In genomic region chr1:184299796-184300195, GRCh38 we compare ENCODE assay signal across 13 cellular contexts.
"Had no signal": no experiment of that assay in that cellular context is flagged by ENCODE, and none has a peak within 500 bp of the region (broad histone marks: within the 10 kb centered on the region; RNA-seq: fewer than 3 reads in every experiment).

No MANE protein-coding gene starts in this region.

- H3K9me3 ChIP-seq: thyroid gland, uterus had no signal

- H3K27me3 Mint-ChIP-seq: activated B cell treated with CpG ODN at 0.5 μM for 24 hours had no signal

- H3K4me3 ChIP-seq: hepatocyte, neural progenitor cell, right atrium auricular region, thyroid gland, uterus had no signal

- ATAC-seq: activated naive CD8-positive, alpha-beta T cell treated with anti-CD3 and anti-CD28 coated beads, Interleukin-2, amount 50 U/mL, for 24 hours; stimulated activated effector memory CD8-positive, alpha-beta T cell treated with anti-CD3 and anti-CD28 coated beads, Interleukin-12 subunit alpha, Interleukin-12 subunit beta, amount 100 ng/mL, for 72 hours had no signal

- H3K27me3 ChIP-seq: hepatocyte, neural progenitor cell, right atrium auricular region, thyroid gland, uterus had no signal

- H3K4me1 ChIP-seq: uterus had no signal

- DNase-seq: activated B cell treated with CpG ODN at 0.5 μM for 24 hours; activated CD4-positive, alpha-beta T cell treated with anti-CD3 and anti-CD28 coated beads, Interleukin-2, amount 10 ng/mL, durations not matched to agents 24 days and 14 days; activated naive CD4-positive, alpha-beta T cell treated with Interleukin-2 at 50 U/mL for 16 hours; activated naive CD8-positive, alpha-beta T cell treated with anti-CD3 and anti-CD28 coated beads, Interleukin-2, amount 50 U/mL, for 24 hours; cortex of kidney; effector memory CD4-positive, alpha-beta T cell; thyroid gland; uterus had no signal

- H3K4me2 ChIP-seq: hepatocyte had no signal

- H3K27ac ChIP-seq: epithelial cell of prostate, hepatocyte, thyroid gland had no signal

- H3K4me3 Mint-ChIP-seq: activated B cell treated with CpG ODN at 0.5 μM for 24 hours; activated CD4-positive, alpha-beta T cell treated with anti-CD3 and anti-CD28 coated beads, Interleukin-2, amount 10 ng/mL, durations not matched to agents 24 days and 14 days; activated naive CD8-positive, alpha-beta T cell treated with anti-CD3 and anti-CD28 coated beads, Interleukin-2, amount 50 U/mL, for 24 hours; neural progenitor cell; stimulated activated effector memory CD8-positive, alpha-beta T cell treated with anti-CD3 and anti-CD28 coated beads, Interleukin-12 subunit alpha, Interleukin-12 subunit beta, amount 100 ng/mL, for 72 hours had no signal

- H3K36me3 Mint-ChIP-seq: neural progenitor cell; stimulated activated effector memory CD8-positive, alpha-beta T cell treated with anti-CD3 and anti-CD28 coated beads, Interleukin-12 subunit alpha, Interleukin-12 subunit beta, amount 100 ng/mL, for 72 hours had no signal

- H2AFZ ChIP-seq: hepatocyte, neural progenitor cell had no signal

- H3K9me3 Mint-ChIP-seq: activated CD4-positive, alpha-beta T cell treated with anti-CD3 and anti-CD28 coated beads, Interleukin-2, amount 10 ng/mL, durations not matched to agents 24 days and 14 days had no signal

- H3K36me3 ChIP-seq: neural progenitor cell, right atrium auricular region, thyroid gland, uterus had no signal

- H3K4me1 Mint-ChIP-seq: activated B cell treated with CpG ODN at 0.5 μM for 24 hours; activated CD4-positive, alpha-beta T cell treated with anti-CD3 and anti-CD28 coated beads, Interleukin-2, amount 10 ng/mL, durations not matched to agents 24 days and 14 days; activated naive CD8-positive, alpha-beta T cell treated with anti-CD3 and anti-CD28 coated beads, Interleukin-2, amount 50 U/mL, for 24 hours; stimulated activated effector memory CD8-positive, alpha-beta T cell treated with anti-CD3 and anti-CD28 coated beads, Interleukin-12 subunit alpha, Interleukin-12 subunit beta, amount 100 ng/mL, for 72 hours had no signal

- H3K27ac Mint-ChIP-seq: activated B cell treated with CpG ODN at 0.5 μM for 24 hours; activated CD4-positive, alpha-beta T cell treated with anti-CD3 and anti-CD28 coated beads, Interleukin-2, amount 10 ng/mL, durations not matched to agents 24 days and 14 days; activated naive CD8-positive, alpha-beta T cell treated with anti-CD3 and anti-CD28 coated beads, Interleukin-2, amount 50 U/mL, for 24 hours; neural progenitor cell; stimulated activated effector memory CD8-positive, alpha-beta T cell treated with anti-CD3 and anti-CD28 coated beads, Interleukin-12 subunit alpha, Interleukin-12 subunit beta, amount 100 ng/mL, for 72 hours had no signal

- H3K9ac ChIP-seq: neural progenitor cell had no signal
